29 cellular contexts compared by ENCODE assay signal in genomic region chr13:66911411-66911939, GRCh38.
DNase-seq lines count a peak whose midpoint lies in the region; FAIRE-seq and TF ChIP-seq lines count a peak whose summit lies in the region.
"Had no signal": no experiment of that assay in that cellular context is flagged by ENCODE, and none has a peak within 500 bp of the region (broad histone marks: within the 10 kb centered on the region; RNA-seq: fewer than 3 reads in every experiment).

No MANE protein-coding gene starts in this region.

- H3K9me2 ChIP-seq in Karpas-422 (replicated peaks; ENCODE audit: insufficient read depth, low read length), result no peaks in the 10 kb centered on the region

- H3K36me3 Mint-ChIP-seq in Calu3 (ENCODE audit: insufficient read depth, unreplicated experiment), result no peaks in the 10 kb centered on the region
- H3K36me3 Mint-ChIP-seq: CD14-positive monocyte; CD4-positive, alpha-beta memory T cell; CD4-positive, CD25-positive, alpha-beta regulatory T cell; CD8-positive, alpha-beta memory T cell had no signal

- no peak overlapping the region for H3K27ac Mint-ChIP-seq in Calu3 (ENCODE audit: unreplicated experiment)
- H3K27ac Mint-ChIP-seq: CD14-positive monocyte; CD4-positive, alpha-beta memory T cell; CD4-positive, CD25-positive, alpha-beta regulatory T cell; CD8-positive, alpha-beta memory T cell had no signal

- H3K27ac ChIP-seq in HEK293 (ENCODE audit: extremely low read depth, low read depth, low read length) (no peak overlapping the region), Karpas-422 (ENCODE audit: low read length) (no peak overlapping the region)
- H3K27ac ChIP-seq: BLaER1 had no signal

- H3K79me2 ChIP-seq in Karpas-422 (ENCODE audit: low read length), result no peaks in the 10 kb centered on the region

- H3K27me3 ChIP-seq in Karpas-422 (ENCODE audit: low read length), result no peaks in the 10 kb centered on the region
- H3K27me3 ChIP-seq: BE2C, BLaER1 had no signal

- H3K4me1 ChIP-seq in HEK293 (ENCODE audit: control insufficient read depth, insufficient read depth, low read length) (no peaks in the 10 kb centered on the region), Karpas-422 (ENCODE audit: low read length) (peaks cover 4% of the 10 kb centered on the region; the same call in 1 of the 2 replicates)
- H3K4me1 ChIP-seq: BE2C had no signal

- no TSS peak for BruUV-seq in Calu3 (replicated peaks; lab: Mats Ljungman, UMichigan)

- DNase-seq in NCI-H82 (lab: John Stamatoyannopoulos, UW), result peak; percentile 11
- DNase-seq in NCI-H82 treated with DMSO at 0.1 percent for 48 hours (lab: John Stamatoyannopoulos, UW; ENCODE audit: unreplicated experiment), result no peak
- no peak for DNase-seq in D721Med (ENCODE audit: insufficient read length, low spot score)
- no peak for DNase-seq in Karpas-422
- no peak for DNase-seq in GOT3 (lab: John Stamatoyannopoulos, UW)
- no peak for DNase-seq in HuH-7.5 (ENCODE audit: low spot score)
- no peak for DNase-seq in Calu3
- DNase-seq: 8988T; ACHN; BE2C; C1 segment of cervical spinal cord; CD4-positive, alpha-beta memory T cell; CD4-positive, CD25-positive, alpha-beta regulatory T cell; CD8-positive, alpha-beta memory T cell; COR-L47; DMS 273 treated with DMSO at 0.1 percent for 48 hours; DMS153; DMS53; DMS79; DND-41; EL; GDM1 had no signal

- no peak overlapping the region for H3K4me2 ChIP-seq in Karpas-422 (ENCODE audit: low read depth, low read length, poor library complexity, severe bottlenecking)
- H3K4me2 ChIP-seq: BLaER1 had no signal

- H3K4me3 Mint-ChIP-seq in Calu3 (ENCODE audit: low read depth, unreplicated experiment), result no peak overlapping the region
- H3K4me3 Mint-ChIP-seq: CD14-positive monocyte; CD4-positive, alpha-beta memory T cell; CD4-positive, CD25-positive, alpha-beta regulatory T cell; CD8-positive, alpha-beta memory T cell had no signal

- H3K9ac ChIP-seq in Karpas-422 (ENCODE audit: low read length), result no peak overlapping the region
- H3K9ac ChIP-seq: BLaER1 had no signal

- POLR2A ChIA-PET in HEK293 (lab: Yijun Ruan, JAX), result no interaction called here

- peak; percentile 32 for FAIRE-seq in D721Med (lab: Jason Lieb, UNC)
- FAIRE-seq: A204.1, GM12878, GM12892, GM19239 had no signal

- H2AFZ ChIP-seq in Karpas-422 (ENCODE audit: low read length), result peak overlapping the region; percentile 11; the same call in 1 of the 2 replicates

- H3K4me1 Mint-ChIP-seq in Calu3 (ENCODE audit: low read depth, unreplicated experiment), result no peaks in the 10 kb centered on the region
- H3K4me1 Mint-ChIP-seq: CD14-positive monocyte; CD4-positive, alpha-beta memory T cell; CD8-positive, alpha-beta memory T cell had no signal

- H3K36me3 ChIP-seq in HEK293 (ENCODE audit: control insufficient read depth in 2 of 2, insufficient read depth in 1 of 2, low read length in 2 of 2) (no peaks in the 10 kb centered on the region), Karpas-422 (ENCODE audit: insufficient read depth, low read length) (no peaks in the 10 kb centered on the region)
- H3K36me3 ChIP-seq: BE2C, BLaER1 had no signal

- H3K9me3 ChIP-seq in HEK293 (ENCODE audit: control insufficient read depth, insufficient read depth, low read depth, low read length), result no peaks in the 10 kb centered on the region
- no peaks in the 10 kb centered on the region; the same call in 1 of the 2 replicates for H3K9me3 ChIP-seq in Karpas-422 (ENCODE audit: low read length)
- H3K9me3 ChIP-seq: BE2C had no signal

- no peaks in the 10 kb centered on the region for H4K20me1 ChIP-seq in Karpas-422 (ENCODE audit: insufficient read depth, low read depth, low read length)
- H4K20me1 ChIP-seq: BLaER1 had no signal

- intact Hi-C loops in Calu3 (cut with micrococcal nuclease; ENCODE audit: unreplicated experiment), result no loop called here

- CTCF ChIA-PET in HEK293 (lab: Yijun Ruan, JAX) (no interaction called here), Calu3 (lab: Charles Lee) (no interaction called here)

- H3K4me3 ChIP-seq in HEK293 (ENCODE audit: low read depth, low read length) (no peak overlapping the region), Karpas-422 (ENCODE audit: low read length) (no peak overlapping the region)
- H3K4me3 ChIP-seq: BLaER1, GM12878 had no signal

- TF ChIP-seq CTCF in D721Med (IDR thresholded peaks at IDR 0.05; ENCODE audit: insufficient read depth, missing control alignments) (no peak), HEK293 (tag by site-specific recombination; IDR thresholded peaks at IDR 0.05) (no peak), Calu3 (IDR thresholded peaks at IDR 0.05; ENCODE audit: unreplicated experiment) (no peak)

- H3K27me3 Mint-ChIP-seq in Calu3 (ENCODE audit: unreplicated experiment), result no peaks in the 10 kb centered on the region
- H3K27me3 Mint-ChIP-seq: CD4-positive, alpha-beta memory T cell; CD4-positive, CD25-positive, alpha-beta regulatory T cell; CD8-positive, alpha-beta memory T cell had no signal

- no peaks in the 10 kb centered on the region for H3K9me3 Mint-ChIP-seq in Calu3 (ENCODE audit: low read depth, unreplicated experiment)

TF ChIP-seq in HEK293, 187 proteins besides CTCF, POLR2A, EP300 and RAD21:
- TF ChIP-seq BCL6B (tag by site-specific recombination; IDR thresholded peaks at IDR 0.05), result peak; percentile 60
- TF ChIP-seq ZNF785 (tag by site-specific recombination; IDR thresholded peaks at IDR 0.05), result no peak
- no peak for TF ChIP-seq KLF8 (tag by site-specific recombination; IDR thresholded peaks at IDR 0.05)
- TF ChIP-seq KLF10 (tag by site-specific recombination; IDR thresholded peaks at IDR 0.05), result no peak
- TF ChIP-seq PRDM6 (tag by site-specific recombination; IDR thresholded peaks at IDR 0.05), result peak; percentile 65
- no peak for TF ChIP-seq RBAK (tag by site-specific recombination; IDR thresholded peaks at IDR 0.05)
- TF ChIP-seq ZNF211 (tag by site-specific recombination; IDR thresholded peaks at IDR 0.05; ENCODE audit: low read depth), result no peak
- TF ChIP-seq GLI2 (tag by site-specific recombination; IDR thresholded peaks at IDR 0.05; ENCODE audit: borderline replicate concordance, low read depth), result no peak
- 0 out of 2 replicates have a peak, but pooled peaks have one; percentile 9 for TF ChIP-seq FEZF1 (tag by site-specific recombination; IDR thresholded peaks at IDR 0.05)
- no peak for TF ChIP-seq SALL2 (tag by site-specific recombination; IDR thresholded peaks at IDR 0.05; ENCODE audit: borderline replicate concordance)
- TF ChIP-seq ZNF571 (tag by site-specific recombination; IDR thresholded peaks at IDR 0.05), result no peak
- no peak for TF ChIP-seq ZNF169 (tag by site-specific recombination; IDR thresholded peaks at IDR 0.05)
- TF ChIP-seq ZBTB44 (tag by site-specific recombination; IDR thresholded peaks at IDR 0.05), result peak; percentile 88
- TF ChIP-seq ZNF768 (tag by site-specific recombination; IDR thresholded peaks at IDR 0.05), result no peak
- TF ChIP-seq, protein P1, sequence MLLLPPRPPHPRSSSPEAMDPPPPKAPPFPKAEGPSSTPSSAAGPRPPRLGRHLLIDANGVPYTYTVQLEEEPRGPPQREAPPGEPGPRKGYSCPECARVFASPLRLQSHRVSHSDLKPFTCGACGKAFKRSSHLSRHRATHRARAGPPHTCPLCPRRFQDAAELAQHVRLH (tag by site-specific recombination; IDR thresholded peaks at IDR 0.05), result no peak
- no peak for TF ChIP-seq ZSCAN4 (tag by site-specific recombination; IDR thresholded peaks at IDR 0.05)
- TF ChIP-seq ZNF248 (tag by site-specific recombination; IDR thresholded peaks at IDR 0.05), result no peak
